18 cellular contexts compared by ENCODE assay signal in genomic region chr10:122207596-122207995, GRCh38.
DNase-seq lines count a peak whose midpoint lies in the region; ATAC-seq, FAIRE-seq and TF ChIP-seq lines count a peak whose summit lies in the region.
"Had no signal": no experiment of that assay in that cellular context is flagged by ENCODE, and none has a peak within 500 bp of the region (broad histone marks: within the 10 kb centered on the region; RNA-seq: fewer than 3 reads in every experiment).

No MANE protein-coding gene starts in this region.

- H3K27me3 ChIP-seq in BLaER1 = no peaks in the 10 kb centered on the region
- H3K27me3 ChIP-seq in heart right ventricle = no peaks in the 10 kb centered on the region
- H3K27me3 ChIP-seq in HAP-1 (ENCODE audit: low read depth) = no peaks in the 10 kb centered on the region
- H3K27me3 ChIP-seq: upper lobe of left lung had no signal

- DNase-seq in GF-D8 (lab: John Stamatoyannopoulos, UW) (peak; percentile 63), NCI-H82 (lab: John Stamatoyannopoulos, UW) (peak; percentile 92), heart right ventricle (no peak), urothelium cell line (ENCODE audit: low spot score) (no peak), HAP-1 (ENCODE audit: low spot score in 2 of 2) (no peak), HT-29 (ENCODE audit: low spot score) (no peak)
- DNase-seq in stimulated activated naive CD4-positive, alpha-beta T cell treated with Interleukin-2 at 50 U/mL for 16 hours (lab: John Stamatoyannopoulos, UW) = no peak
- DNase-seq: activated CD4-positive, alpha-beta T cell treated with anti-CD3 and anti-CD28 coated beads, Interleukin-2, amount 50 U/mL, for 1 hour; activated T-cell treated with anti-CD3 and anti-CD28 coated beads, Interleukin-2, amount 50 U/mL, for 48 hours; AML-193; DMS53; immature natural killer cell; small intestine; upper lobe of left lung had no signal

- in situ Hi-C loops in HAP-1 (cut with MboI; ENCODE audit: low sequenced_read_pairs) = no loop called here

- no peak for TF ChIP-seq CTCF in heart right ventricle (IDR thresholded peaks at IDR 0.05)

- peaks cover 23% of the 10 kb centered on the region for H4K20me1 ChIP-seq in BLaER1

- H3K9me3 ChIP-seq in BLaER1 = peaks cover 35% of the 10 kb centered on the region
- H3K9me3 ChIP-seq in heart right ventricle = no peaks in the 10 kb centered on the region
- H3K9me3 ChIP-seq in HAP-1 = no peaks in the 10 kb centered on the region
- H3K9me3 ChIP-seq: upper lobe of left lung had no signal

- H3K27ac ChIP-seq in BLaER1 (peak overlapping the region; percentile 72), heart right ventricle (no peak overlapping the region)
- H3K27ac ChIP-seq: upper lobe of left lung had no signal

- no peak overlapping the region; the same call in 1 of the 2 replicates for H3K9ac ChIP-seq in BLaER1

- peak; percentile 8 to 66 (median 57) for ATAC-seq in heart right ventricle
- ATAC-seq: stimulated activated effector memory CD8-positive, alpha-beta T cell treated with anti-CD3 and anti-CD28 coated beads, Interleukin-12 subunit alpha, Interleukin-12 subunit beta, amount 100 ng/mL, for 72 hours had no signal

- H3K4me1 ChIP-seq in BLaER1 = peaks cover 86% of the 10 kb centered on the region
- H3K4me1 ChIP-seq in heart right ventricle = peaks cover 0 to 46% (median 23%) of the 10 kb centered on the region in 9 donors
- H3K4me1 ChIP-seq in HAP-1 = no peaks in the 10 kb centered on the region

- intact Hi-C loops in heart right ventricle (cut with DNase I) = loop anchor here in 1 of 10 donors (5.0 kb wide), 1 partner anchor 65 kb away; no protein-coding TSS in a partner anchor

- peak overlapping the region; percentile 89 for H3K4me2 ChIP-seq in BLaER1

- H3K4me3 ChIP-seq in BLaER1 (no peak overlapping the region), heart right ventricle (no peak overlapping the region), HAP-1 (no peak overlapping the region)
- H3K4me3 ChIP-seq: upper lobe of left lung had no signal

- H3K36me3 ChIP-seq in BLaER1 (peaks cover 50% of the 10 kb centered on the region), heart right ventricle (peaks cover 0 to 45% (median 19%) of the 10 kb centered on the region in 9 donors), HAP-1 (replicated peaks) (peaks cover 3% of the 10 kb centered on the region)

- WGBS in heart right ventricle, 2 donors = 19 to 33% methylated on average over 8 of the region's 8 CpGs

- FAIRE-seq in urothelium cell line (lab: Jason Lieb, UNC) = no peak
- FAIRE-seq: endometrium, RCC 7860, small intestine had no signal

Comparison
In these comparisons a context has a peak if more than half of its experiments do, and no peak if none do; other contexts are left out.
1. DNase-seq: peak in GF-D8 (single experiment) and NCI-H82 (single experiment); none in heart right ventricle (0 of 2), stimulated activated naive CD4-positive, alpha-beta T cell treated with Interleukin-2 at 50 U/mL for 16 hours (single experiment), urothelium cell line (single experiment), HAP-1 (0 of 2) and HT-29 (single experiment).